In the genomic region with DNA sequence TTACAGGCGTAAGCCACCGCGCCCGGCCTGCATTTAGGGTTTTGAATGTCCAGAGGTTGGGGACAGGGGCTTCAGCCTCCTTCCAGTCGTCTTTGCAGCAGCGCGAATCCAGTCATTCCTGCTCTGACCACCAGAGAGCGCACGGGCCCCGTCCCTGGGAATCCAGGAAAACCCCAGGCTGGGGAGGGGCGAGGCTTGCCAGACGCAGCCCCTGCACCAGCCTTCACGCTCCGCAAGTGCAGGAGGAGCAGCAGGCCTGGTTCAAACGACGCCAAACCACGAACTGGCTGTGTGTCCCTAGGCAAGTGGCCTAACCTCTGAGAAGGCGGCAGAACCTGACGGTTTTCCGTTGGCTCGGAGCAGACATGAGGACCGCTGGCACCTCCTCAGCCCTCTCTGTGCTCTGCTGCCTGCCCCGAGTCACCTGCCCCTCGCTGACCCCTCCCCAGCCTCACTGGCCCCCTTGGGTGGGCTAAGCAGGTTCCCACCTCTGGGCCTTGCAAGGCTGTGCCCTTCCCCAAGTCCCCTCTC, we compare ENCODE assay signal across 8 cellular contexts. TPM values are rescaled to one million over a fixed set of nuclear protein-coding genes. Genes with fewer than 3 reads are reported as not detected.
A peak's percentile ranks its signal among the peaks of the same experiment; 100 is the strongest.
DNase-seq lines count a peak whose midpoint lies in the region; ATAC-seq and TF ChIP-seq lines count a peak whose summit lies in the region.

No MANE protein-coding gene starts in this region.

- peak; percentile 87 to 95 for TF ChIP-seq RAD21 in liver (IDR thresholded peaks at IDR 0.05)

- CTCF ChIA-PET in AG04449 (lab: Yijun Ruan, JAX), result interaction anchor here (0.7 to 1.3 kb wide), 3 partner anchors 14 to 72 kb away, joined by 3 to 5 read pairs (median 5); no protein-coding TSS in a partner anchor

- H3K9ac ChIP-seq in liver (ENCODE audit: low read depth in 1 of 2, low read length in 2 of 2), result no peak overlapping the region

- no peaks in the 10 kb centered on the region for H3K9me3 ChIP-seq in liver (ENCODE audit: control insufficient read depth in 4 of 4, low read length in 3 of 4)

- no peaks in the 10 kb centered on the region for H3K27me3 ChIP-seq in liver (ENCODE audit: control insufficient read depth in 4 of 4, insufficient read depth in 4 of 4, low read length in 3 of 4)

- H3K27ac ChIP-seq in coronary artery (peak overlapping the region in 1 of 2 donors; percentile 17), liver (ENCODE audit: low read depth in 1 of 2, low read length in 2 of 2) (no peak overlapping the region)

- no peak for DNase-seq in AG04449 (ENCODE audit: low read depth, low spot score)
- DNase-seq in H4 (ENCODE audit: low spot score), result peak; percentile 61
- peak; percentile 64 for DNase-seq in NCI-H460 (ENCODE audit: extremely low read depth, low read depth)
- DNase-seq in activated CD4-positive, alpha-beta T cell treated with anti-CD3 and anti-CD28 coated beads, Interleukin-2, amount 50 U/mL, for 1 hour, result peak; percentile 81
- no peak for DNase-seq in coronary artery (ENCODE audit: low spot score)
- peak; percentile 75 to 82 for DNase-seq in stimulated activated CD4-positive, alpha-beta T cell treated with anti-CD3 and anti-CD28 coated beads, Interleukin-4, amount 100 ng/mL, for 4 hours

- H3K4me3 ChIP-seq in AG04449 (ENCODE audit: low read depth, low read length), result peak overlapping the region; percentile 45
- H3K4me3 ChIP-seq in coronary artery, result peak overlapping the region; percentile 39
- no peak overlapping the region for H3K4me3 ChIP-seq in liver (ENCODE audit: low read depth in 1 of 3, low read length in 3 of 3)

- TF ChIP-seq CTCF in AG04449 (IDR thresholded peaks at IDR 0.05; ENCODE audit: insufficient read depth, low read length, missing control alignments) (peak; percentile 92), coronary artery (IDR thresholded peaks at IDR 0.05) (peak; percentile 96), liver (IDR thresholded peaks at IDR 0.05; ENCODE audit: low read depth, low read length, missing input control) (peak; percentile 80)

- WGBS in liver, result 16% methylated on average over 24 of the region's 24 CpGs

- POLR2A ChIA-PET in AG04449 (lab: Yijun Ruan, JAX), result no interaction called here

- H3K36me3 ChIP-seq in liver (ENCODE audit: control insufficient read depth in 4 of 4, insufficient read depth in 3 of 4, low read depth in 1 of 4, low read length in 3 of 4), result no peaks in the 10 kb centered on the region

- ATAC-seq in GM19463 (IDR thresholded peaks at IDR 0.05; ENCODE audit: unreplicated experiment), result no peak

- H3K4me1 ChIP-seq in liver (ENCODE audit: control insufficient read depth in 4 of 4, insufficient read depth in 4 of 4, low read length in 3 of 4), result peaks cover 3 to 37% (median 24%) of the 10 kb centered on the region in 4 donors

TF ChIP-seq in liver, 16 proteins besides CTCF, POLR2A, EP300 and RAD21:
- TF ChIP-seq SP1 (IDR thresholded peaks at IDR 0.05) (peak; percentile 20), FOXA2 (IDR thresholded peaks at IDR 0.05) (no peak)

RNA-seq across cellular contexts. Expression of a gene that starts 2.0 kb away (rescaled TPM):
- total RNA-seq in H4 (2014; rRNA removed; shearing (Covaris generic)), result 23.8 and 27.4 TPM in 2 replicates
- total RNA-seq in NCI-H460 (2014; rRNA removed; shearing (Covaris generic)), result 27.0 and 33.5 TPM in 2 replicates
- polyA plus RNA-seq in NCI-H460 (2014; cell fraction: nucleus; rRNA removed), result 72.7 and 84.5 TPM in 2 replicates
- 10 to 100 TPM; 16.7 to 29.1 TPM for total RNA-seq in liver
- polyA plus RNA-seq in liver, result 10 to 100 TPM; 19.1 to 32.7 TPM

RNA-seq across cellular contexts. Expression of a gene that starts 11.2 kb away (rescaled TPM):
- 35.6 and 45.6 TPM in 2 replicates for total RNA-seq in H4 (2014; rRNA removed; shearing (Covaris generic))
- total RNA-seq in NCI-H460 (2014; rRNA removed; shearing (Covaris generic)), result 43.3 and 51.7 TPM in 2 replicates
- 131 and 171 TPM in 2 replicates for polyA plus RNA-seq in NCI-H460 (2014; cell fraction: nucleus; rRNA removed)
- total RNA-seq in liver, result 1 to 10 TPM; 5.7 to 8.4 TPM
- polyA plus RNA-seq in liver, result 1 to 10 TPM; 2.2 to 6.3 TPM

RNA-seq across cellular contexts. Expression of a gene that starts 25.3 kb away (rescaled TPM):
- total RNA-seq in H4 (2014; rRNA removed; shearing (Covaris generic)), result not detected in 2 replicates
- not detected in 2 replicates for total RNA-seq in NCI-H460 (2014; rRNA removed; shearing (Covaris generic))
- 0.85 and 1.3 TPM in 2 replicates for polyA plus RNA-seq in NCI-H460 (2014; cell fraction: nucleus; rRNA removed)
- under 1 TPM in 1 of 2 donors, not detected in 1; 0.08 TPM for total RNA-seq in liver
- polyA plus RNA-seq in liver, result not detected

RNA-seq across cellular contexts. Expression of a gene that starts 30.3 kb away (rescaled TPM):
- not detected in 2 replicates for total RNA-seq in H4 (2014; rRNA removed; shearing (Covaris generic))
- not detected in 2 replicates for total RNA-seq in NCI-H460 (2014; rRNA removed; shearing (Covaris generic))
- not detected in 2 replicates for polyA plus RNA-seq in NCI-H460 (2014; cell fraction: nucleus; rRNA removed)
- 10 to 100 TPM in 1 of 2 donors, not detected in 1; 12.1 TPM for total RNA-seq in liver
- polyA plus RNA-seq in liver, result under 1 TPM in 1 of 2 donors, not detected in 1; 0.10 TPM

RNA-seq across cellular contexts. Expression of a gene that starts 31.6 kb away (rescaled TPM):
- 19.9 and 21.5 TPM in 2 replicates for total RNA-seq in H4 (2014; rRNA removed; shearing (Covaris generic))
- 25.0 and 29.9 TPM in 2 replicates for total RNA-seq in NCI-H460 (2014; rRNA removed; shearing (Covaris generic))
- polyA plus RNA-seq in NCI-H460 (2014; cell fraction: nucleus; rRNA removed), result 172 and 227 TPM in 2 replicates
- 10 to 100 TPM; 16.0 to 33.0 TPM for total RNA-seq in liver
- polyA plus RNA-seq in liver, result 10 to 100 TPM; 37.2 to 41.4 TPM

Comparison
In these comparisons a context has a peak if more than half of its experiments do, and no peak if none do; other contexts are left out.
1. DNase-seq: peak in H4 (single experiment), NCI-H460 (single experiment), activated CD4-positive, alpha-beta T cell treated with anti-CD3 and anti-CD28 coated beads, Interleukin-2, amount 50 U/mL, for 1 hour (single experiment) and stimulated activated CD4-positive, alpha-beta T cell treated with anti-CD3 and anti-CD28 coated beads, Interleukin-4, amount 100 ng/mL, for 4 hours (2 of 2); none in AG04449 (single experiment) and coronary artery (single experiment).
2. H3K4me3 ChIP-seq: peak in AG04449 (single experiment) and coronary artery (single experiment); none in liver (0 of 3).
3. Peak in every context shown above with its lines, with median percentiles within 50 percentile points of each other: CTCF ChIP-seq.